ENCODE assay signal across 29 cellular contexts in genomic region chr7:70884809-70885208, GRCh38.
"Had no signal": no experiment of that assay in that cellular context is flagged by ENCODE, and none has a peak within 500 bp of the region (broad histone marks: within the 10 kb centered on the region; RNA-seq: fewer than 3 reads in every experiment).

No MANE protein-coding gene starts in this region.

- H3K4me3 Mint-ChIP-seq: activated CD8-positive, alpha-beta T cell treated with anti-CD3 and anti-CD28 coated beads for 36 hours; activated naive CD8-positive, alpha-beta T cell treated with anti-CD3 and anti-CD28 coated beads, Interleukin-2, amount 10 ng/mL, durations not matched to agents 7 days and 5 days; activated T-cell treated with anti-CD3 and anti-CD28 coated beads, Interleukin-2, amount 50 U/mL, for 72 hours had no signal

- H3K4me1 Mint-ChIP-seq: activated naive CD8-positive, alpha-beta T cell treated with anti-CD3 and anti-CD28 coated beads, Interleukin-2, amount 10 ng/mL, durations not matched to agents 7 days and 5 days had no signal

- H3K36me3 Mint-ChIP-seq: activated naive CD8-positive, alpha-beta T cell treated with anti-CD3 and anti-CD28 coated beads, Interleukin-2, amount 10 ng/mL, durations not matched to agents 7 days and 5 days had no signal

- H3K9me2 ChIP-seq: SK-N-SH had no signal

- H3K4me2 ChIP-seq: SK-N-SH had no signal

- H3K4me3 ChIP-seq: adrenal gland, breast epithelium, SJCRH30 had no signal

- H3K4me1 ChIP-seq: adrenal gland, breast epithelium, SJCRH30 had no signal

- H3K9me3 ChIP-seq: adrenal gland, SJCRH30, SK-N-SH had no signal

- H3K27ac ChIP-seq: adrenal gland, breast epithelium, RWPE1, SJCRH30, WERI-Rb-1 had no signal

- ATAC-seq: activated CD4-positive, CD25-positive, alpha-beta regulatory T cell treated with anti-CD3 and anti-CD28 coated beads, Interleukin-2, amount 50 U/mL, for 24 hours; activated CD8-positive, alpha-beta T cell treated with anti-CD3 and anti-CD28 coated beads for 36 hours; activated T-cell treated with anti-CD3 and anti-CD28 coated beads, Interleukin-2, amount 50 U/mL, for 72 hours; Panc1 had no signal

- H3K9ac ChIP-seq: SK-N-SH had no signal

- H3K36me3 ChIP-seq: adrenal gland, breast epithelium, SJCRH30, WERI-Rb-1 had no signal

- DNase-seq: activated CD4-positive, alpha-beta T cell treated with anti-CD3 and anti-CD28 coated beads for 4 hours; activated CD8-positive, alpha-beta memory T cell treated with anti-CD3 and anti-CD28 coated beads, Interleukin-2, amount 50 U/mL, for 4 hours; activated CD8-positive, alpha-beta T cell treated with anti-CD3 and anti-CD28 coated beads for 36 hours; activated naive CD4-positive, alpha-beta T cell treated with anti-CD3 and anti-CD28 coated beads, Interleukin-2, amount 50 U/mL, for 16 hours; activated naive CD8-positive, alpha-beta T cell treated with anti-CD3 and anti-CD28 coated beads, Interleukin-2, amount 10 ng/mL, durations not matched to agents 7 days and 5 days; activated T-cell treated with anti-CD3 and anti-CD28 coated beads, Interleukin-2, amount 50 U/mL, for 72 hours; adrenal gland; anterior cingulate cortex; caudate nucleus; Kasumi-1; NCI-H1092; NCI-H1417; NCI-H1930; NCI-H2107; NCI-H2171 treated with DMSO at 0.1 percent for 48 hours; NCI-H345; NCI-H510A; NCI-H526 treated with DMSO at 0.1 percent for 48 hours; NCI-H82; OCI-M1; Right ventricle myocardium superior; SJCRH30; SK-N-SH; T-helper 1 cell; WERI-Rb-1 had no signal

- H3K27me3 Mint-ChIP-seq: activated CD8-positive, alpha-beta T cell treated with anti-CD3 and anti-CD28 coated beads for 36 hours; activated naive CD8-positive, alpha-beta T cell treated with anti-CD3 and anti-CD28 coated beads, Interleukin-2, amount 10 ng/mL, durations not matched to agents 7 days and 5 days had no signal

- H3K27me3 ChIP-seq: breast epithelium, SJCRH30 had no signal

- H3K27ac Mint-ChIP-seq: activated CD8-positive, alpha-beta T cell treated with anti-CD3 and anti-CD28 coated beads for 36 hours; activated naive CD8-positive, alpha-beta T cell treated with anti-CD3 and anti-CD28 coated beads, Interleukin-2, amount 10 ng/mL, durations not matched to agents 7 days and 5 days; activated T-cell treated with anti-CD3 and anti-CD28 coated beads, Interleukin-2, amount 50 U/mL, for 72 hours had no signal
